ENCODE assay signal across 6 cellular contexts in genomic region chr16:30076276-30076791, GRCh38. TPM values are rescaled to one million over a fixed set of nuclear protein-coding genes. Genes with fewer than 3 reads are reported as not detected.
DNase-seq lines count a peak whose midpoint lies in the region; ATAC-seq and TF ChIP-seq lines count a peak whose summit lies in the region.

No MANE protein-coding gene starts in this region.

- H3K4me2 ChIP-seq in DOHH2 (ENCODE audit: low read length): peak overlapping the region; percentile 87

- H3K27ac ChIP-seq in DOHH2 (ENCODE audit: low read depth, low read length) (peak overlapping the region; percentile 78), coronary artery (peak overlapping the region; percentile 82 to 96)

- H3K4me1 ChIP-seq in DOHH2 (ENCODE audit: control insufficient read depth, low read length): peaks cover 27% of the 10 kb centered on the region

- H3K27me3 ChIP-seq in DOHH2 (ENCODE audit: control insufficient read depth, low read length): no peaks in the 10 kb centered on the region

- no peaks in the 10 kb centered on the region for H3K9me3 ChIP-seq in DOHH2 (ENCODE audit: control insufficient read depth, insufficient read depth, low read length)

- no peaks in the 10 kb centered on the region for H3K9me2 ChIP-seq in DOHH2 (replicated peaks; ENCODE audit: control insufficient read depth, low read length)

- peaks cover 20% of the 10 kb centered on the region for H4K20me1 ChIP-seq in DOHH2 (ENCODE audit: control insufficient read depth, insufficient read depth, low read depth, low read length)

- peaks cover 60% of the 10 kb centered on the region for H3K79me2 ChIP-seq in DOHH2 (ENCODE audit: control insufficient read depth, low read length)

- peak; percentile 28 for ATAC-seq in HG03196 (IDR thresholded peaks at IDR 0.05; ENCODE audit: unreplicated experiment)

- peak overlapping the region; percentile 92 for H3K4me3 Mint-ChIP-seq in progenitor cell of endocrine pancreas (ENCODE audit: low read depth)

- no peaks in the 10 kb centered on the region for H3K27me3 Mint-ChIP-seq in progenitor cell of endocrine pancreas

- H3K9me3 Mint-ChIP-seq in progenitor cell of endocrine pancreas (ENCODE audit: low read depth): no peaks in the 10 kb centered on the region

- H3K4me1 Mint-ChIP-seq in progenitor cell of endocrine pancreas (ENCODE audit: low read depth): peaks cover 15% of the 10 kb centered on the region

- no peak for TF ChIP-seq CTCF in DOHH2 (IDR thresholded peaks at IDR 0.05; ENCODE audit: low read depth, low read length, poor library complexity, severe bottlenecking)
- TF ChIP-seq CTCF in coronary artery (IDR thresholded peaks at IDR 0.05): no peak
- no peak for TF ChIP-seq CTCF in progenitor cell of endocrine pancreas (IDR thresholded peaks at IDR 0.05; ENCODE audit: unreplicated experiment)

- no peak for DNase-seq in coronary artery (ENCODE audit: low spot score)
- no peak for DNase-seq in progenitor cell of endocrine pancreas (ENCODE audit: low spot score, unreplicated experiment)
- no peak for DNase-seq in NCI-H82 (lab: John Stamatoyannopoulos, UW)
- DNase-seq in foreskin melanocyte: no peak

- H3K4me3 ChIP-seq in DOHH2 (ENCODE audit: low read length) (peak overlapping the region; percentile 91), coronary artery (peak overlapping the region; percentile 97)

- H3K36me3 ChIP-seq in DOHH2 (ENCODE audit: control insufficient read depth, low read length): peaks cover 64% of the 10 kb centered on the region

- H3K27ac Mint-ChIP-seq in progenitor cell of endocrine pancreas: peak overlapping the region; percentile 91

- peaks cover 34% of the 10 kb centered on the region for H3F3A ChIP-seq in DOHH2 (ENCODE audit: control insufficient read depth, insufficient read depth)

- peaks cover 9% of the 10 kb centered on the region for H3K36me3 Mint-ChIP-seq in progenitor cell of endocrine pancreas (ENCODE audit: insufficient read depth)

RNA-seq across cellular contexts. Expression of gene PPP4C, which starts 0.5 kb away (rescaled TPM):
- 142 and 144 TPM in 2 replicates for total RNA-seq in progenitor cell of endocrine pancreas

RNA-seq across cellular contexts. Expression of gene ALDOA, which starts 10.8 kb away (rescaled TPM):
- total RNA-seq in progenitor cell of endocrine pancreas: 273 and 283 TPM in 2 replicates

RNA-seq across cellular contexts. Expression of gene TBX6, which starts 15.4 kb away (rescaled TPM):
- total RNA-seq in progenitor cell of endocrine pancreas: 3.5 and 3.9 TPM in 2 replicates

RNA-seq across cellular contexts. Expression of gene YPEL3, which starts 19.7 kb away (rescaled TPM):
- total RNA-seq in progenitor cell of endocrine pancreas: 41.7 and 45.7 TPM in 2 replicates

RNA-seq across cellular contexts. Expression of gene GDPD3, which starts 37.0 kb away (rescaled TPM):
- total RNA-seq in progenitor cell of endocrine pancreas: 13.3 and 13.8 TPM in 2 replicates
